Comparison of ENCODE assay signal across 29 cellular contexts in the genomic region with DNA sequence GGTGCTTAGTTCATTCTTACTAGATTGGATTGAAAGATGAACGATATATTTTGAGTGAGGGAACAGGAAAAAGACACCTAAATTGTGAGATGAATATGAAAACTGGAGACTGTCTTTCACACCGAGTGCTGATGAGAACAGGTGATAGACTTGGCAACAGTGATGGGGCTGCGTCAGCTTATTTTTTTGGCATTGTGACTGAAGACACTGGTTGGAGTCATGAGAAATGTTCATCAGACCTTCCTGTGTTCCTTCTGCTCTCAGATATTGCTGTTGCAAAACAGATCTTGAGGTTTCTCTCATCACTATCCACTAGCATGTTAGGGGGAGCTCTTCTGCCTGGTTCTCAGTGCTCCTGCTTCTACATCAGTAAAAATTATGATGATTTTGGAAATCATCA.
"Had no signal": no experiment of that assay in that cellular context is flagged by ENCODE, and none has a peak within 500 bp of the region (broad histone marks: within the 10 kb centered on the region; RNA-seq: fewer than 3 reads in every experiment).

No MANE protein-coding gene starts in this region.

- H3K4me3 ChIP-seq: ascending aorta, cardiac muscle cell, Peyer's patch had no signal

- H3K9me3 ChIP-seq: ascending aorta, Peyer's patch had no signal

- H3K4me1 ChIP-seq: ascending aorta, Peyer's patch had no signal

- H3K27ac ChIP-seq: ascending aorta, cardiac muscle cell, Peyer's patch, RWPE1 had no signal

- ATAC-seq: activated CD4-positive, CD25-positive, alpha-beta regulatory T cell treated with anti-CD3 and anti-CD28 coated beads, Interleukin-2, amount 50 U/mL, for 24 hours; activated CD8-positive, alpha-beta T cell treated with anti-CD3 and anti-CD28 coated beads, Interleukin-2, amount 10 ng/mL, durations not matched to agents 7 days and 5 days; PC-3; Right ventricle myocardium inferior; WTC11 had no signal

- H3K36me3 ChIP-seq: ascending aorta, cardiac muscle cell, Peyer's patch had no signal

- H3K27me3 ChIP-seq: ascending aorta, cardiac muscle cell, Peyer's patch had no signal

- DNase-seq: activated CD4-positive, alpha-beta T cell treated with anti-CD3 and anti-CD28 coated beads for 36 hours; activated CD4-positive, alpha-beta T cell treated with anti-CD3 and anti-CD28 coated beads, Interleukin-2, amount 10 ng/mL, durations not matched to agents 7 days and 5 days; activated CD4-positive, alpha-beta T cell treated with anti-CD3 and anti-CD28 coated beads, Interleukin-2, amount 50 U/mL, for 48 hours; activated CD8-positive, alpha-beta T cell treated with anti-CD3 and anti-CD28 coated beads, Interleukin-2, amount 10 ng/mL, durations not matched to agents 7 days and 5 days; activated gamma-delta T cell; activated naive CD4-positive, alpha-beta T cell treated with Interleukin-2 at 50 U/mL for 16 hours; activated naive CD8-positive, alpha-beta T cell treated with anti-CD3 and anti-CD28 coated beads, Interleukin-2, amount 10 ng/mL, durations not matched to agents 7 days and 5 days; activated T-cell treated with anti-CD3 and anti-CD28 coated beads, Interleukin-2, amount 50 U/mL, for 24 hours; amygdala; KG1; MM.1S; MV-4-11; NCI-H1092; NCI-H1436 treated with DMSO at 0.1 percent for 48 hours; NCI-H187; NCI-H2029 treated with DMSO at 0.1 percent for 48 hours; NCI-H2107; NCI-H2171; NCI-H510A; NCI-H526; NCI-H774; PC-3; Peyer's patch had no signal
